23 cellular contexts compared by ENCODE assay signal in the genomic region with DNA sequence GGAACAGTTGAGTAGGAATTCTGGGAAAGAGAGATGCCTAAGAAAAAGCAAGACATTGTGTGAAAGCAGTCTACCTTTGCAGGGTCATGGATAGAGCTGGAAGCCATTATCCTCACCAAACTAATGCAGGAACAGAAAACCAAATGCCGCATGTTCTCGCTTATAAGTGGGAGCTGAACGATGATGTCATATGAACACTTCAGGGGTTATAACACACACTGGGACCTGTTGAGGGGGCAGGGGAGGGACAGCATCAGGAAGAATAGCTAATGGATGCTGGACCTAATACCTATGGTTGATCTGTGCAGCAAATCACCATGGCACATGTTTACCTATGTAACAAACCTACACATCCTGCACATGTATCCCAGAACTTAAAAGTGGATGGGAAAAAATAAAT.
"Had no signal": no experiment of that assay in that cellular context is flagged by ENCODE, and none has a peak within 500 bp of the region (broad histone marks: within the 10 kb centered on the region; RNA-seq: fewer than 3 reads in every experiment).

No MANE protein-coding gene starts in this region.

- H3K9me3 Mint-ChIP-seq: mesothelial cell of epicardium had no signal

- H3K27me3 ChIP-seq: dorsolateral prefrontal cortex, esophagus muscularis mucosa, foreskin keratinocyte, gastroesophageal sphincter, heart left ventricle, hepatocyte had no signal

- H3K4me1 ChIP-seq: esophagus muscularis mucosa, foreskin keratinocyte, gastroesophageal sphincter, lower lobe of right lung had no signal

- H3K27ac Mint-ChIP-seq: mesothelial cell of epicardium had no signal

- H3K4me3 Mint-ChIP-seq: mesothelial cell of epicardium had no signal

- H2AFZ ChIP-seq: hepatocyte had no signal

- H3K9me3 ChIP-seq: esophagus muscularis mucosa, gastroesophageal sphincter, heart left ventricle, left ventricle myocardium inferior, lower lobe of right lung, mucosa of descending colon had no signal

- FAIRE-seq: colon, endothelial cell of umbilical vein, frontal cortex, islet of Langerhans, keratinocyte had no signal

- DNase-seq: dermis blood vessel endothelial cell; dorsolateral prefrontal cortex; effector CD4-positive, alpha-beta T cell; effector memory CD4-positive, alpha-beta T cell; foreskin keratinocyte; heart left ventricle; hypothalamus; left colon; left ventricle myocardium inferior; lower lobe of right lung; mesenchymal stem cell; mucosa of descending colon had no signal

- H3K27ac ChIP-seq: coronary artery, dorsolateral prefrontal cortex, esophagus muscularis mucosa, foreskin keratinocyte, gastroesophageal sphincter, heart left ventricle, hepatocyte, left ventricle myocardium inferior, lower lobe of right lung had no signal

- H3K36me3 ChIP-seq: lower lobe of right lung had no signal

- H3K4me2 ChIP-seq: hepatocyte had no signal

- H3K4me3 ChIP-seq: coronary artery, dorsolateral prefrontal cortex, esophagus muscularis mucosa, gastroesophageal sphincter, heart left ventricle, hepatocyte, left ventricle myocardium inferior, lower lobe of right lung, mucosa of descending colon had no signal

- ATAC-seq: foreskin keratinocyte, gastroesophageal sphincter, heart left ventricle, left colon, left lobe of liver, lower lobe of right lung, mucosa of descending colon had no signal
